In the genomic region with DNA sequence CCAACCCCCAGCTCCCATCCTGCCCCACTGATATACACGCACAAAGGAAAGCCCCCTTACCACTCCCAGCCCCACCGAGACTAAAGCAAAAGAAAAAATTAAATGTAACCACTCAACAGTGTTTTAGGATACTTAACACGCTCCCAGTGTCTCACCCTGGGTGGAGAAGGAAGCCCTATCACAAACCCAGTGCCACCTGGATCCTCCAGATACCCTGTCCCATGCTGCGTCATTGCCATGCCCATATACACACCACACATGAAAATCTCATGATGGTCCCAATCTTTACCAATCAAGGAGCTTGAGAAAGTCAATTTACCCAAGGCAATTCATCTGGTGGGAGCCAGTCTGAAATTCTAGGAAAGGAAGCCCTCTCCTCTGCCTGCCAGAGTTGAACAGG, we compare ENCODE assay signal across 21 cellular contexts. TPM values are rescaled to one million over a fixed set of nuclear protein-coding genes. Genes with fewer than 3 reads are reported as not detected.
DNase-seq lines count a peak whose midpoint lies in the region; ATAC-seq and TF ChIP-seq lines count a peak whose summit lies in the region.
"Had no signal": no experiment of that assay in that cellular context is flagged by ENCODE, and none has a peak within 500 bp of the region (broad histone marks: within the 10 kb centered on the region; RNA-seq: fewer than 3 reads in every experiment).

No MANE protein-coding gene starts in this region.

- peak overlapping the region; percentile 42 for H2BK12ac ChIP-seq in neuronal stem cell (ENCODE audit: low read length)

- no peaks in the 10 kb centered on the region for H3K79me2 ChIP-seq in GM23338 (replicated peaks; ENCODE audit: insufficient read depth)

- H3K4me2 ChIP-seq in GM23338 (peak overlapping the region; percentile 64), neuronal stem cell (ENCODE audit: insufficient read depth, low read length, poor library complexity, severe bottlenecking) (peak overlapping the region; percentile 60)

- no peak overlapping the region for H4K91ac ChIP-seq in neuronal stem cell (ENCODE audit: low read depth, low read length, poor library complexity)

- no peak overlapping the region for H4K8ac ChIP-seq in neuronal stem cell (ENCODE audit: low read depth, low read length)

- ATAC-seq in GM23338 (no peak), sciatic nerve (no peak), HG02885 (IDR thresholded peaks at IDR 0.05; ENCODE audit: poor library complexity, unreplicated experiment) (no peak)
- ATAC-seq: activated CD8-positive, alpha-beta memory T cell treated with anti-CD3 and anti-CD28 coated beads, Interleukin-2, amount 10 ng/mL, durations not matched to agents 7 days and 5 days; activated T-cell treated with anti-CD3 and anti-CD28 coated beads, Interleukin-2, amount 50 U/mL, for 72 hours; SK-N-SH treated with all-trans-retinoic acid at 6 μM for 48 hours had no signal

- peak overlapping the region; percentile 93 for H2BK5ac ChIP-seq in neuronal stem cell (ENCODE audit: low read length)

- H3K4ac ChIP-seq in neuronal stem cell (ENCODE audit: low read length), result no peak overlapping the region

- H2AFZ ChIP-seq in GM23338 (no peak overlapping the region), neuronal stem cell (ENCODE audit: low read length) (peak overlapping the region; percentile 67)

- H3K27me3 ChIP-seq in GM23338 (ENCODE audit: insufficient read depth) (no peaks in the 10 kb centered on the region), iPS-15b (ENCODE audit: control insufficient read depth, insufficient read depth, low read length) (peaks cover 10% of the 10 kb centered on the region), neuronal stem cell (ENCODE audit: control insufficient read depth in 3 of 3, insufficient read depth in 3 of 3, low read depth in 1 of 3, low read length in 3 of 3) (no peaks in the 10 kb centered on the region)
- H3K27me3 ChIP-seq: cardiac muscle cell had no signal

- H3K14ac ChIP-seq in neuronal stem cell (ENCODE audit: low read length), result no peak overlapping the region

- H2BK120ac ChIP-seq in neuronal stem cell (ENCODE audit: low read depth, low read length), result peak overlapping the region; percentile 35

- H3K36me3 Mint-ChIP-seq in GM23338 (ENCODE audit: low read depth) (no peaks in the 10 kb centered on the region), CD14-positive monocyte (no peaks in the 10 kb centered on the region)
- H3K36me3 Mint-ChIP-seq: activated CD8-positive, alpha-beta memory T cell treated with anti-CD3 and anti-CD28 coated beads, Interleukin-2, amount 10 ng/mL, durations not matched to agents 7 days and 5 days had no signal

- H3K36me3 ChIP-seq in GM23338 (ENCODE audit: insufficient read depth), result no peaks in the 10 kb centered on the region
- H3K36me3 ChIP-seq in iPS-15b (ENCODE audit: control insufficient read depth, insufficient read depth, low read length), result no peaks in the 10 kb centered on the region
- H3K36me3 ChIP-seq in neuronal stem cell (replicated peaks in 1 of 2; ENCODE audit: control insufficient read depth in 2 of 2, insufficient read depth in 2 of 2, low read length in 2 of 2), result no peaks in the 10 kb centered on the region
- H3K36me3 ChIP-seq: cardiac muscle cell, prostate gland had no signal

- peak overlapping the region; percentile 96 for H3K18ac ChIP-seq in neuronal stem cell (ENCODE audit: low read length)

- H3K9me3 ChIP-seq in iPS-15b (ENCODE audit: control insufficient read depth, insufficient read depth, low read length) (no peaks in the 10 kb centered on the region), neuronal stem cell (replicated peaks in 1 of 2; ENCODE audit: control insufficient read depth in 2 of 2, insufficient read depth in 1 of 2, low read depth in 1 of 2, low read length in 2 of 2) (peaks cover 0 to 5% of the 10 kb centered on the region in 2 donors)
- H3K9me3 ChIP-seq: prostate gland had no signal

- TF ChIP-seq CTCF in GM23338 (conservative IDR thresholded peaks at IDR 0.05; ENCODE audit: low read depth in 2 of 2), result no peak
- TF ChIP-seq CTCF in CD14-positive monocyte (IDR thresholded peaks at IDR 0.05), result no peak

- H3K4me3 ChIP-seq in GM23338, result peak overlapping the region; percentile 23; the same call in 1 of the 2 replicates
- H3K4me3 ChIP-seq in iPS-15b (ENCODE audit: low read depth, low read length), result peak overlapping the region; percentile 49
- H3K4me3 ChIP-seq in neuronal stem cell (ENCODE audit: low read length in 2 of 2), result no peak overlapping the region
- H3K4me3 ChIP-seq: cardiac muscle cell, prostate gland had no signal

- H3K4me1 Mint-ChIP-seq in GM23338 (peaks cover 76% of the 10 kb centered on the region), CD14-positive monocyte (peaks cover 10% of the 10 kb centered on the region)
- H3K4me1 Mint-ChIP-seq: activated CD4-positive, alpha-beta T cell treated with anti-CD3 and anti-CD28 coated beads, Interleukin-2, amount 10 ng/mL, durations not matched to agents 7 days and 5 days; activated CD8-positive, alpha-beta memory T cell treated with anti-CD3 and anti-CD28 coated beads, Interleukin-2, amount 10 ng/mL, durations not matched to agents 7 days and 5 days had no signal

- H2AK5ac ChIP-seq in neuronal stem cell (ENCODE audit: low read depth, low read length), result peak overlapping the region; percentile 42

- H3K9me2 ChIP-seq in GM23338 (ENCODE audit: insufficient read depth), result peaks cover 6% of the 10 kb centered on the region; the same call in 1 of the 2 replicates

- intact Hi-C loops in CD14-positive monocyte (cut with micrococcal nuclease), result no loop called here
- intact Hi-C loops in sciatic nerve (cut with DNase I), result no loop called here

- H3K9me3 Mint-ChIP-seq in GM23338 (no peaks in the 10 kb centered on the region; the same call in 2 of the 3 replicates), CD14-positive monocyte (peaks cover 0 to 3% (median 0%) of the 10 kb centered on the region in 7 donors)
- H3K9me3 Mint-ChIP-seq: activated CD4-positive, alpha-beta T cell treated with anti-CD3 and anti-CD28 coated beads, Interleukin-2, amount 10 ng/mL, durations not matched to agents 7 days and 5 days; activated naive CD4-positive, alpha-beta T cell treated with anti-CD3 and anti-CD28 coated beads for 36 hours; activated T-cell treated with anti-CD3 and anti-CD28 coated beads, Interleukin-2, amount 50 U/mL, for 72 hours; stimulated activated naive CD8-positive, alpha-beta T cell treated with anti-CD3 and anti-CD28 coated beads, Interleukin-15, Interleukin-2, amounts not matched to agents 100 ng/mL and 50 ng/mL, for 24 hours had no signal

- WGBS in neuronal stem cell (ENCODE audit: extremely low coverage in 2 of 2, insufficient read length in 2 of 2, insufficient replicate concordance in 1 of 2), 2 donors, result no CpG with 5 or more reads among the region's 4 CpGs

- H3K23ac ChIP-seq in neuronal stem cell (ENCODE audit: low read depth, low read length, poor library complexity), result no peak overlapping the region

- H3K27me3 Mint-ChIP-seq in GM23338 (ENCODE audit: insufficient read depth, low read depth, poor library complexity), result peaks cover 9% of the 10 kb centered on the region
- peaks cover 0 to 8% (median 5%) of the 10 kb centered on the region in 3 donors for H3K27me3 Mint-ChIP-seq in CD14-positive monocyte (ENCODE audit: low read depth in 3 of 3)

- H3K79me1 ChIP-seq in neuronal stem cell (ENCODE audit: low read depth, low read length), result no peaks in the 10 kb centered on the region

- H3K4me1 ChIP-seq in GM23338 (ENCODE audit: insufficient read depth) (peaks cover 45% of the 10 kb centered on the region), iPS-15b (ENCODE audit: control insufficient read depth, insufficient read depth, low read length) (peaks cover 17% of the 10 kb centered on the region), neuronal stem cell (ENCODE audit: control insufficient read depth in 2 of 2, insufficient read depth in 1 of 2, low read depth in 1 of 2, low read length in 2 of 2) (peaks cover 50 to 59% of the 10 kb centered on the region in 2 donors)
- H3K4me1 ChIP-seq: prostate gland had no signal

- peak overlapping the region; percentile 96 for H3K27ac Mint-ChIP-seq in GM23338
- peak overlapping the region in 2 of 7 donors; percentile 36 to 39 for H3K27ac Mint-ChIP-seq in CD14-positive monocyte
- H3K27ac Mint-ChIP-seq: activated CD4-positive, alpha-beta T cell treated with anti-CD3 and anti-CD28 coated beads, Interleukin-2, amount 10 ng/mL, durations not matched to agents 7 days and 5 days; activated CD8-positive, alpha-beta memory T cell treated with anti-CD3 and anti-CD28 coated beads, Interleukin-2, amount 10 ng/mL, durations not matched to agents 7 days and 5 days; activated naive CD4-positive, alpha-beta T cell treated with anti-CD3 and anti-CD28 coated beads for 36 hours; activated T-cell treated with anti-CD3 and anti-CD28 coated beads, Interleukin-2, amount 50 U/mL, for 72 hours; stimulated activated naive CD8-positive, alpha-beta T cell treated with anti-CD3 and anti-CD28 coated beads, Interleukin-15, Interleukin-2, amounts not matched to agents 100 ng/mL and 50 ng/mL, for 24 hours had no signal

- H3K4me3 Mint-ChIP-seq in GM23338, result peak overlapping the region; percentile 59
- H3K4me3 Mint-ChIP-seq in CD14-positive monocyte, result no peak overlapping the region
- H3K4me3 Mint-ChIP-seq: activated CD4-positive, alpha-beta T cell treated with anti-CD3 and anti-CD28 coated beads, Interleukin-2, amount 10 ng/mL, durations not matched to agents 7 days and 5 days; activated CD8-positive, alpha-beta memory T cell treated with anti-CD3 and anti-CD28 coated beads, Interleukin-2, amount 10 ng/mL, durations not matched to agents 7 days and 5 days; activated naive CD4-positive, alpha-beta T cell treated with anti-CD3 and anti-CD28 coated beads for 36 hours; activated T-cell treated with anti-CD3 and anti-CD28 coated beads, Interleukin-2, amount 50 U/mL, for 72 hours; stimulated activated naive CD8-positive, alpha-beta T cell treated with anti-CD3 and anti-CD28 coated beads, Interleukin-15, Interleukin-2, amounts not matched to agents 100 ng/mL and 50 ng/mL, for 24 hours had no signal

- H3K9ac ChIP-seq in iPS-15b (ENCODE audit: low read depth, low read length) (no peak overlapping the region), neuronal stem cell (ENCODE audit: low read depth, low read length, poor library complexity) (no peak overlapping the region)

- H3K27ac ChIP-seq in GM23338 (ENCODE audit: low read depth), result peak overlapping the region; percentile 88
- peak overlapping the region; percentile 49 for H3K27ac ChIP-seq in angular gyrus (ENCODE audit: low read depth, low read length)
- peak overlapping the region; percentile 92 for H3K27ac ChIP-seq in neuronal stem cell (replicated peaks; ENCODE audit: low read length)
- H3K27ac ChIP-seq: C4-2B, cardiac muscle cell, prostate gland had no signal

- H4K20me1 ChIP-seq in GM23338 (replicated peaks; ENCODE audit: insufficient read depth), result no peaks in the 10 kb centered on the region

- DNase-seq in GM23338 (ENCODE audit: low spot score), result no peak
- no peak for DNase-seq in neuronal stem cell (ENCODE audit: low spot score)
- DNase-seq in CD14-positive monocyte (ENCODE audit: low spot score), result no peak
- DNase-seq in sciatic nerve (ENCODE audit: low spot score), result no peak
- no peak for DNase-seq in NCI-H187 (lab: John Stamatoyannopoulos, UW)
- DNase-seq: activated CD4-positive, alpha-beta T cell treated with anti-CD3 and anti-CD28 coated beads, Interleukin-2, amount 10 ng/mL, durations not matched to agents 7 days and 5 days; activated CD8-positive, alpha-beta memory T cell treated with anti-CD3 and anti-CD28 coated beads, Interleukin-2, amount 10 ng/mL, durations not matched to agents 7 days and 5 days; activated naive CD4-positive, alpha-beta T cell treated with anti-CD3 and anti-CD28 coated beads for 36 hours; activated T-cell treated with anti-CD3 and anti-CD28 coated beads, Interleukin-2, amount 50 U/mL, for 72 hours; amygdala; DMS 273 treated with DMSO at 0.1 percent for 48 hours; NCI-H1694 treated with DMSO at 0.1 percent for 48 hours; NCI-H2171 treated with DMSO at 0.1 percent for 48 hours had no signal

- no peak overlapping the region for H2BK15ac ChIP-seq in neuronal stem cell (ENCODE audit: low read length)

- H3F3A ChIP-seq in GM23338 (replicated peaks; ENCODE audit: low read depth), result no peaks in the 10 kb centered on the region

RNA-seq across cellular contexts. Expression of a gene that starts 11.2 kb away (rescaled TPM):
- 1.8 and 2.3 TPM in 2 replicates for total RNA-seq in GM23338 (2014; rRNA removed; shearing (Covaris generic))
- 0.80 and 1.1 TPM in 2 replicates for polyA plus RNA-seq in GM23338 (2016; fragmentation: Nextera tagmentation; extraction: Ambion mirVana)
- 3.4 TPM for polyA plus RNA-seq in neuronal stem cell (2013, experiment 1 of 2)
- 3.7 TPM for polyA plus RNA-seq in neuronal stem cell (2013, experiment 2 of 2)
- not detected for polyA plus RNA-seq in CD14-positive monocyte
- total RNA-seq in sciatic nerve, result 14.9 TPM
- total RNA-seq: activated naive CD4-positive, alpha-beta T cell treated with anti-CD3 and anti-CD28 coated beads for 36 hours had no signal

Comparison
In these comparisons a context has a peak if more than half of its experiments do, and no peak if none do; other contexts are left out.
1. H3K4me3 ChIP-seq: peak in GM23338 (single experiment) and iPS-15b (single experiment); none in neuronal stem cell (0 of 2).
2. Peak in every context shown above with its lines, with median percentiles within 50 percentile points of each other: H3K27ac ChIP-seq.